8 cellular contexts compared by ENCODE assay signal in the genomic region with DNA sequence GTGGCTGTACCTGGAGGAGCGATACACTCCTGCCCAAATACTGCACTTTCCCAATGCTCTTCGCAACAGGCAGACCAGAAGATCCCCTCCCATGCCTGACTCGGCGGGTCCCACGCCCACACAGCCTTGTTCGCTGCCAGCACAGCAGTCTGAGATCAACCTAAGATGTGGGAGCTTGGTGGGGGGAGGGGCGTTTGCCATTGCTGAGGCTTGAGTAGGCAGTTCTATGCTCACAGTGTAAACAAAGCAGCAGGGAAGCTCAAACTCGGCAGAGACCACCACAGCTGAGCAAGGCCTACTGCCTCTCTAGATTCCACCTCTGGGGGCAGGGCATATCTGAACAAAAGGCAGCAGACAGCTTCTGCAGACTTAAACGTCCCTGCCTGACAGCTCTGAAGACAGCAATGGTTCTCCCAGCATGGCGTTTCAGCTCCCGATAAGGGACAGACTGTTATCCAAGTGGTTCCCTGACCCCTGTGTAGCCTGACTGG.
DNase-seq lines count a peak whose midpoint lies in the region; TF ChIP-seq lines count a peak whose summit lies in the region.
"Not testable (repeated sequence)": the region's sequence is repeated elsewhere in the genome, so short reads cannot be mapped to it uniquely, and the experiment has no call there.

No MANE protein-coding gene starts in this region.

- H3K4me1 Mint-ChIP-seq in progenitor cell of endocrine pancreas (ENCODE audit: low read depth), result peaks cover 28% of the 10 kb centered on the region

- H3K9me3 Mint-ChIP-seq in progenitor cell of endocrine pancreas (ENCODE audit: low read depth), result peaks cover 33% of the 10 kb centered on the region

- H3K4me1 ChIP-seq in ES-I3 (ENCODE audit: insufficient read depth, low read length); thyroid gland: not testable (repeated sequence)

- H3K27me3 ChIP-seq in brain microvascular endothelial cell (replicated peaks); thyroid gland: not testable (repeated sequence)

- not testable (repeated sequence) for H3K4me3 ChIP-seq in brain microvascular endothelial cell (ENCODE audit: low read depth, low read length); fibroblast of villous mesenchyme (ENCODE audit: low read depth, low read length); thyroid gland (replicated peaks in 1 of 3)

- not testable (repeated sequence) for H3K9me3 ChIP-seq in ES-I3 (ENCODE audit: control insufficient read depth, insufficient read depth, low read length); thyroid gland

- in situ Hi-C loops in brain microvascular endothelial cell (cut with HindIII; ENCODE audit: low pct_ligation_motif_present, low sequenced_read_pairs), result not testable (repeated sequence)

- H3K27me3 Mint-ChIP-seq in progenitor cell of endocrine pancreas, result not testable (repeated sequence)

- H3K9ac ChIP-seq in ES-I3 (ENCODE audit: low read depth, low read length), result peak overlapping the region; percentile 7; the same call in 1 of the 2 replicates

- peak overlapping the region; percentile 35 for H3K27ac ChIP-seq in brain microvascular endothelial cell
- not testable (repeated sequence) for H3K27ac ChIP-seq in thyroid gland

- TF ChIP-seq CTCF in brain microvascular endothelial cell (IDR thresholded peaks at IDR 0.05; ENCODE audit: low read depth, low read length, missing control alignments), result peak; percentile 10
- not testable (repeated sequence) for TF ChIP-seq CTCF in fibroblast of villous mesenchyme (IDR thresholded peaks at IDR 0.05; ENCODE audit: insufficient read depth, low read depth, low read length); progenitor cell of endocrine pancreas (IDR thresholded peaks at IDR 0.05; ENCODE audit: unreplicated experiment); thyroid gland (IDR thresholded peaks at IDR 0.05)

- DNase-seq in NCI-H2227 (lab: John Stamatoyannopoulos, UW; ENCODE audit: unreplicated experiment) (peak; percentile 78), brain microvascular endothelial cell (peak; percentile 91), fibroblast of villous mesenchyme (ENCODE audit: low read depth) (peak; percentile 12), islet precursor cell (peak; percentile 75), thyroid gland (peak; percentile 2 to 15)
- DNase-seq in activated CD8-positive, alpha-beta memory T cell treated with anti-CD3 and anti-CD28 coated beads for 4 hours (ENCODE audit: low read depth in 2 of 2), result peak; percentile 3 to 16
- not testable (repeated sequence) for DNase-seq in progenitor cell of endocrine pancreas (ENCODE audit: low spot score, unreplicated experiment)

- H3K27ac Mint-ChIP-seq in progenitor cell of endocrine pancreas, result peak overlapping the region; percentile 71

- not testable (repeated sequence) for H3K4me3 Mint-ChIP-seq in progenitor cell of endocrine pancreas (ENCODE audit: low read depth)

- WGBS in thyroid gland, 2 donors, result 63 to 72% methylated on average over 10 to 11 of the region's 11 CpGs

- H3K36me3 ChIP-seq in ES-I3 (ENCODE audit: insufficient read depth, low read length); brain microvascular endothelial cell (replicated peaks); thyroid gland: not testable (repeated sequence)

- TF ChIP-seq POLR2A in thyroid gland (IDR thresholded peaks at IDR 0.05), result not testable (repeated sequence)

- H3K36me3 Mint-ChIP-seq in progenitor cell of endocrine pancreas (ENCODE audit: insufficient read depth), result peaks cover 41% of the 10 kb centered on the region

- intact Hi-C loops in thyroid gland (cut with DNase I), result not testable (repeated sequence)
